ENCODE assay signal across 9 cellular contexts in the genomic region with DNA sequence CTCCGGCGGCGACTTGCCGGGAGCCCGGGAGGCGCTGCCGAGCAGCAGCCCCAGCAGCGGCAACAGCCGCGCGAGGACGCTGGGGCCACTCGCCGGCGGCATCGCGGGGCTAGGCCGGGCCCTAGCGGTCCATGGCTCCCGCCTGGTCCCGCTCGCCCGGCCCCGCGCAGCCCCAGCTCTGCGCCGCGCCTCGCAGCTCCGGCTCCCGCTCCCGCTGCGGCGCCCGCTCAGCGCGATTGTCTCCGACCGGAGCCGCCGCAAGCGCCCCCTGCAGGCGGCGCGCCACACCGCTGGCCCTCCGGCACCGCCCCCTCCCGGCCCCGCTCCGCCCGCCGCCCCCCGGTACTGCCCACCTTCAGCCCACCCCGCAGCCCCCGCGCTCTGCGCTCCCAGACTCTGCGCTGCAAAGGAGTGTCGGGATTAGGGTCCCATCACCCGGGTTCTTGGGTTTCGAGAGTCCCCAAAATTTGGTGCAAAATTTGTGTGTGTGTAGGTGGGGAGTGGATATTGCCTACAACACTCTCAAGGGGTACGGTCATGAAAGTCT. TPM values are rescaled to one million over a fixed set of nuclear protein-coding genes. Genes with fewer than 3 reads are reported as not detected.
DNase-seq lines count a peak whose midpoint lies in the region; ATAC-seq, FAIRE-seq and TF ChIP-seq lines count a peak whose summit lies in the region.
"Had no signal": no experiment of that assay in that cellular context is flagged by ENCODE, and none has a peak within 500 bp of the region (broad histone marks: within the 10 kb centered on the region; RNA-seq: fewer than 3 reads in every experiment).

Gene FAM171A2, minus strand, starts transcription at position 241 of the 547 bp plus-strand sequence. Its CDS starts 139 bp downstream, at position 102.

- H2BK12ac ChIP-seq in H1 (ENCODE audit: low read depth, low read length): no peak within 1 kb of the TSS

- H3K9me3 ChIP-seq in HEK293 (ENCODE audit: control insufficient read depth, insufficient read depth, low read depth, low read length) (no peaks in the 10 kb centered on the region), H1 (ENCODE audit: insufficient read depth in 2 of 2, low read depth in 1 of 2, low read length in 1 of 2) (no peaks in the 10 kb centered on the region)

- peak within 1 kb of the TSS; percentile 24; the same call in 1 of the 2 replicates for H2BK5ac ChIP-seq in H1 (ENCODE audit: low read depth, low read length)

- H3K36me3 Mint-ChIP-seq in activated CD8-positive, alpha-beta T cell treated with anti-CD3 and anti-CD28 coated beads, Interleukin-2, amount 10 ng/mL, durations not matched to agents 7 days and 5 days (ENCODE audit: low read depth): no peaks in the 10 kb centered on the region
- H3K36me3 Mint-ChIP-seq in memory B cell: no peaks in the 10 kb centered on the region

- peak; percentile 56 for DNase-seq in COLO668 (lab: John Stamatoyannopoulos, UW; ENCODE audit: unreplicated experiment)
- DNase-seq in NCI-H526 treated with DMSO at 0.1 percent for 48 hours (lab: John Stamatoyannopoulos, UW): peak; percentile 39
- peak; percentile 70 for DNase-seq in activated CD8-positive, alpha-beta T cell treated with anti-CD3 and anti-CD28 coated beads, Interleukin-2, amount 10 ng/mL, durations not matched to agents 7 days and 5 days
- peak in 1 of 2 experiments; percentile 90 for DNase-seq in H1 (ENCODE audit: low read depth in 1 of 2, low spot score in 2 of 2)
- peak; percentile 75 to 79 for DNase-seq in memory B cell (ENCODE audit: low spot score in 2 of 2)
- DNase-seq in stimulated activated CD8-positive, alpha-beta memory T cell treated with anti-CD3 and anti-CD28 coated beads, Interleukin-4, amount 100 ng/mL, for 24 hours (ENCODE audit: low read depth): peak; percentile 54
- DNase-seq in mesenteric fat pad (ENCODE audit: low spot score): no peak

- TF ChIP-seq CTCF in HEK293 (tag by site-specific recombination; IDR thresholded peaks at IDR 0.05) (no peak), H1 (IDR thresholded peaks at IDR 0.05; ENCODE audit: control extremely low read depth in 1 of 3, insufficient read depth in 1 of 3, low read depth in 1 of 3, low read length in 3 of 3) (peak; percentile 60 to 87 (median 84))

- peak within 1 kb of the TSS; percentile 34 for H4K91ac ChIP-seq in H1 (replicated peaks; ENCODE audit: insufficient read length, low read length)

- peak in 1 of 2 experiments; percentile 34; a peak in 2 of 4 replicates for TF ChIP-seq RAD21 in H1 (IDR thresholded peaks at IDR 0.05 in 1 of 2, conservative IDR thresholded peaks at IDR 0.05 in 1 of 2; ENCODE audit: low read depth in 2 of 2, low read length in 2 of 2)

- H3K56ac ChIP-seq in H1 (replicated peaks; ENCODE audit: insufficient read length, low read depth, low read length): no peak within 1 kb of the TSS

- H2BK20ac ChIP-seq in H1 (ENCODE audit: low read length): no peak within 1 kb of the TSS

- peaks cover 8% of the 10 kb centered on the region for H3K79me1 ChIP-seq in H1 (ENCODE audit: low read depth, low read length)

- TF ChIP-seq EP300 in H1 (IDR thresholded peaks at IDR 0.05; ENCODE audit: borderline replicate concordance in 1 of 2, low read depth in 2 of 2, low read length in 2 of 2): no peak

- peaks cover 2% of the 10 kb centered on the region; the same call in 1 of the 2 replicates for H3K23me2 ChIP-seq in H1 (ENCODE audit: low read depth, low read length)

- H4K20me1 ChIP-seq in H1 (replicated peaks in 1 of 2; ENCODE audit: control insufficient read depth in 1 of 2, insufficient read depth in 2 of 2, low read length in 2 of 2): peaks cover 3 to 18% of the 10 kb centered on the region in 2 experiments

- peaks cover 4% of the 10 kb centered on the region for H3K4me1 Mint-ChIP-seq in activated CD8-positive, alpha-beta T cell treated with anti-CD3 and anti-CD28 coated beads, Interleukin-2, amount 10 ng/mL, durations not matched to agents 7 days and 5 days (ENCODE audit: low read depth)
- peaks cover 14% of the 10 kb centered on the region for H3K4me1 Mint-ChIP-seq in memory B cell

- peak within 1 kb of the TSS; percentile 71 for H3K18ac ChIP-seq in H1 (ENCODE audit: extremely low read depth, low read length)

- H3K9me3 Mint-ChIP-seq in activated CD8-positive, alpha-beta T cell treated with anti-CD3 and anti-CD28 coated beads, Interleukin-2, amount 10 ng/mL, durations not matched to agents 7 days and 5 days (ENCODE audit: insufficient read depth): no peaks in the 10 kb centered on the region
- H3K9me3 Mint-ChIP-seq in memory B cell: no peaks in the 10 kb centered on the region

- ATAC-seq in activated CD8-positive, alpha-beta T cell treated with anti-CD3 and anti-CD28 coated beads, Interleukin-2, amount 10 ng/mL, durations not matched to agents 7 days and 5 days: peak; percentile 93
- peak; percentile 88 for ATAC-seq in memory B cell (ENCODE audit: low read depth)

- no peak within 1 kb of the TSS for H3K23ac ChIP-seq in H1 (ENCODE audit: insufficient read length)

- H3K4me2 ChIP-seq in H1 (ENCODE audit: insufficient read depth in 1 of 2, low read depth in 2 of 2, low read length in 2 of 2): peak within 1 kb of the TSS; percentile 52 to 79

- H3K9ac ChIP-seq in H1 (replicated peaks in 1 of 4; ENCODE audit: extremely low read depth in 1 of 4, low read depth in 3 of 4, low read length in 3 of 4): peak within 1 kb of the TSS; percentile 34 to 64 (median 42); a peak in 5 of 7 replicates

- CTCF ChIA-PET in HEK293 (lab: Yijun Ruan, JAX) (interaction anchor here (0.6 to 4.3 kb wide), 19 partner anchors 9 to 607 kb away, joined by 3 to 21 read pairs (median 4); partner anchors contain the start of gene GRN), H1 (lab: Charles Lee; ENCODE audit: partially characterized antibody) (interaction anchor here (0.9 to 10.1 kb wide), 10 partner anchors 9 to 483 kb away, joined by 3 to 177 read pairs (median 4); no protein-coding TSS in a partner anchor)
- CTCF ChIA-PET in activated CD8-positive, alpha-beta T cell treated with anti-CD3 and anti-CD28 coated beads, Interleukin-2, amount 10 ng/mL, durations not matched to agents 7 days and 5 days (lab: Charles Lee): interaction anchor here (0.7 to 3.5 kb wide), 22 partner anchors 8 to 420 kb away, joined by 3 to 29 read pairs (median 5); partner anchors contain the start of gene GRN

- peak within 1 kb of the TSS; percentile 7; the same call in 1 of the 2 replicates for H4K8ac ChIP-seq in H1 (ENCODE audit: extremely low read depth, insufficient read depth, low read length)

- no peak within 1 kb of the TSS for H2AK5ac ChIP-seq in H1 (ENCODE audit: low read depth, low read length)

- peak; percentile 43 to 44; a peak in 2 of 3 replicates for TF ChIP-seq POLR2A in H1 (IDR thresholded peaks at IDR 0.05; ENCODE audit: control extremely low read depth in 1 of 2, low read depth in 2 of 2, low read length in 2 of 2)

- H3K4me1 ChIP-seq in HEK293 (ENCODE audit: control insufficient read depth, insufficient read depth, low read length): peaks cover 21% of the 10 kb centered on the region
- peaks cover 9 to 23% (median 18%) of the 10 kb centered on the region in 4 experiments for H3K4me1 ChIP-seq in H1 (replicated peaks in 1 of 4; ENCODE audit: control insufficient read depth in 3 of 4, insufficient read depth in 4 of 4, low read length in 3 of 4)

- H3K27ac ChIP-seq in HEK293 (ENCODE audit: extremely low read depth, low read depth, low read length): peak within 1 kb of the TSS; percentile 88; the same call in 1 of the 2 replicates
- peak within 1 kb of the TSS; percentile 30; the same call in 1 of the 2 replicates for H3K27ac ChIP-seq in H1 (ENCODE audit: low read depth, low read length)

- no peak for FAIRE-seq in H1 (lab: Jason Lieb, UNC)
- FAIRE-seq: TTC549 had no signal

- no peak within 1 kb of the TSS for H4K5ac ChIP-seq in H1 (ENCODE audit: insufficient read length, low read depth, low read length)

- POLR2A ChIA-PET in HEK293 (lab: Yijun Ruan, JAX): interaction anchor here (0.6 to 4.7 kb wide), 8 partner anchors 19 to 1478 kb away, joined by 3 to 23 read pairs (median 5); partner anchors contain the start of genes CCDC43 and GRN
- POLR2A ChIA-PET in activated CD8-positive, alpha-beta T cell treated with anti-CD3 and anti-CD28 coated beads, Interleukin-2, amount 10 ng/mL, durations not matched to agents 7 days and 5 days (lab: Charles Lee): interaction anchor here (0.7 kb wide), 1 partner anchor 12 kb away, joined by 3 read pairs; no protein-coding TSS in a partner anchor
- POLR2A ChIA-PET in H1 (lab: Charles Lee; ENCODE audit: partially characterized antibody): interaction anchor here (1.0 to 3.8 kb wide), 6 partner anchors 9 to 160 kb away, joined by 3 to 15 read pairs (median 6); no protein-coding TSS in a partner anchor

- H3K27ac Mint-ChIP-seq in activated CD8-positive, alpha-beta T cell treated with anti-CD3 and anti-CD28 coated beads, Interleukin-2, amount 10 ng/mL, durations not matched to agents 7 days and 5 days: no peak within 1 kb of the TSS
- no peak within 1 kb of the TSS for H3K27ac Mint-ChIP-seq in memory B cell

- H2BK120ac ChIP-seq in H1 (replicated peaks; ENCODE audit: low read depth, low read length): no peak within 1 kb of the TSS

- peaks cover 0 to 8% of the 10 kb centered on the region in 2 experiments; a peak in 1 of 3 replicates for H3K36me3 ChIP-seq in HEK293 (ENCODE audit: control insufficient read depth in 2 of 2, insufficient read depth in 1 of 2, low read length in 2 of 2)
- peaks cover 0 to 6% (median 1%) of the 10 kb centered on the region in 4 experiments; a peak in 1 of 8 replicates for H3K36me3 ChIP-seq in H1 (ENCODE audit: control insufficient read depth in 2 of 4, insufficient read depth in 4 of 4, low read length in 3 of 4)

- H3K79me2 ChIP-seq in H1 (ENCODE audit: control insufficient read depth in 1 of 2, insufficient read depth in 2 of 2, low read length in 2 of 2): peaks cover 0 to 7% of the 10 kb centered on the region in 2 experiments; a peak in 1 of 4 replicates

- peak within 1 kb of the TSS; percentile 73 for H3K4me3 Mint-ChIP-seq in activated CD8-positive, alpha-beta T cell treated with anti-CD3 and anti-CD28 coated beads, Interleukin-2, amount 10 ng/mL, durations not matched to agents 7 days and 5 days
- peak within 1 kb of the TSS; percentile 79 for H3K4me3 Mint-ChIP-seq in memory B cell

- 4% methylated on average over 14 of the region's 63 CpGs; no CpG with 5 or more reads in 1 of the 2 experiments for WGBS in H1 (ENCODE audit: extremely low coverage in 1 of 2, insufficient coverage in 1 of 2, insufficient read length in 1 of 2, insufficient replicate concordance in 2 of 2, low coverage in 1 of 2, low lambda C conversion rate in 2 of 2, missing lambda C conversion rate in 1 of 2), 2 experiments

- peak within 1 kb of the TSS; percentile 66 for H3K4me3 ChIP-seq in HEK293 (ENCODE audit: low read depth, low read length)
- peak within 1 kb of the TSS; percentile 71 to 100 (median 76) for H3K4me3 ChIP-seq in H1 (ENCODE audit: extremely low read depth in 1 of 4, insufficient read depth in 2 of 4, low read depth in 3 of 4, low read length in 4 of 4)

- H3K14ac ChIP-seq in H1 (ENCODE audit: insufficient read length): no peak within 1 kb of the TSS

- H3K27me3 Mint-ChIP-seq in activated CD8-positive, alpha-beta T cell treated with anti-CD3 and anti-CD28 coated beads, Interleukin-2, amount 10 ng/mL, durations not matched to agents 7 days and 5 days (ENCODE audit: low read depth): peaks cover 40% of the 10 kb centered on the region
- peaks cover 17% of the 10 kb centered on the region for H3K27me3 Mint-ChIP-seq in memory B cell

- H3K27me3 ChIP-seq in H1 (replicated peaks in 1 of 4; ENCODE audit: control insufficient read depth in 3 of 4, extremely low read depth in 1 of 4, insufficient read depth in 3 of 4, low read length in 3 of 4): no peaks in the 10 kb centered on the region

- no peak within 1 kb of the TSS for H3K4ac ChIP-seq in H1 (replicated peaks; ENCODE audit: insufficient read length, low read depth, low read length)

- H2AFZ ChIP-seq in H1 (ENCODE audit: low read length): no peak within 1 kb of the TSS; the same call in 1 of the 2 replicates

- H2BK15ac ChIP-seq in H1 (ENCODE audit: low read length): no peak within 1 kb of the TSS; the same call in 1 of the 2 replicates

RNA-seq across cellular contexts. Expression of gene FAM171A2, which starts in this region (rescaled TPM):
- under 1 TPM; 0.37 to 0.45 TPM for total RNA-seq in activated CD8-positive, alpha-beta T cell treated with anti-CD3 and anti-CD28 coated beads, Interleukin-2, amount 10 ng/mL, durations not matched to agents 7 days and 5 days
- 23.9 and 24.1 TPM in 2 replicates for total RNA-seq in H1 (2021; fragmentation: NEBNext Ultra II Directional; extraction: Animal tissue kit (Norgen Biotek cat#: 25700))
- 21.9 and 31.8 TPM in 2 replicates for polyA plus RNA-seq in H1 (2011; rRNA removed)
- 21.7 TPM for polyA plus RNA-seq in H1 (2011; cell fraction: cytosol; rRNA removed)
- 37.0 TPM for polyA plus RNA-seq in H1 (2011; cell fraction: nucleus; rRNA removed)
- polyA plus RNA-seq in H1 (2012, experiment 1 of 2): 10.4 to 25.0 TPM (median 21.9 TPM) in 4 replicates
- polyA plus RNA-seq in H1 (2012, experiment 2 of 2): 11.7 TPM
- polyA plus RNA-seq in H1 (2013, experiment 1 of 2): 15.4 TPM
- 15.9 TPM for polyA plus RNA-seq in H1 (2013, experiment 2 of 2)
- 14.7 and 17.9 TPM in 2 replicates for polyA minus RNA-seq in H1 (2011; rRNA and poly(A)+ RNA removed)
- 22.5 TPM for polyA minus RNA-seq in H1 (2011; cell fraction: cytosol; rRNA and poly(A)+ RNA removed)
- polyA minus RNA-seq in H1 (2011; cell fraction: nucleus; rRNA and poly(A)+ RNA removed): 24.7 TPM
- total RNA-seq in mesenteric fat pad: 3.0 TPM

Comparison
In these comparisons a context has a peak if more than half of its experiments do, and no peak if none do; other contexts are left out.
1. Peak in DNase-seq and ATAC-seq in activated CD8-positive, alpha-beta T cell treated with anti-CD3 and anti-CD28 coated beads, Interleukin-2, amount 10 ng/mL, durations not matched to agents 7 days and 5 days; RNA of the gene not detected or under 1 TPM.